Comparison of ENCODE assay signal across 7 cellular contexts in genomic region chr15:50687302-50687902, GRCh38. TPM values are rescaled to one million over a fixed set of nuclear protein-coding genes. Genes with fewer than 3 reads are reported as not detected.
DNase-seq lines count a peak whose midpoint lies in the region; ATAC-seq and TF ChIP-seq lines count a peak whose summit lies in the region.

No MANE protein-coding gene starts in this region.

- no peak for TF ChIP-seq POLR2A in prostate gland (IDR thresholded peaks at IDR 0.05)

- peak overlapping the region; percentile 70; the same call in 1 of the 2 replicates for H2AFZ ChIP-seq in OCI-LY7 (ENCODE audit: low read length)

- peaks cover 22% of the 10 kb centered on the region for H3K4me1 ChIP-seq in OCI-LY7 (ENCODE audit: insufficient read depth, low read length, poor library complexity, severe bottlenecking)
- peaks cover 3% of the 10 kb centered on the region for H3K4me1 ChIP-seq in prostate gland (replicated peaks)

- H3K36me3 ChIP-seq in OCI-LY7 (ENCODE audit: insufficient read depth, low read length), result peaks cover 28% of the 10 kb centered on the region
- H3K36me3 ChIP-seq in prostate gland, result no peaks in the 10 kb centered on the region

- BruUV-seq in OCI-LY7 (replicated peaks; lab: Mats Ljungman, UMichigan), result TSS peak; percentile 98

- H3K27me3 ChIP-seq in prostate gland (replicated peaks; ENCODE audit: insufficient read depth), result no peaks in the 10 kb centered on the region

- POLR2A ChIA-PET in OCI-LY7 (lab: Charles Lee), result interaction anchor here (1.1 to 1.2 kb wide), 2 partner anchors 12 to 42 kb away, joined by 3 read pairs; no protein-coding TSS in a partner anchor

- no peak for DNase-seq in OCI-LY7 (ENCODE audit: low spot score)
- no peak for DNase-seq in epithelial cell of proximal tubule (ENCODE audit: low read depth)
- DNase-seq in prostate gland (ENCODE audit: low spot score), result no peak
- no peak for DNase-seq in effector CD4-positive, alpha-beta T cell
- no peak for DNase-seq in NCI-H2029 treated with DMSO at 0.1 percent for 48 hours (lab: John Stamatoyannopoulos, UW)

- intact Hi-C loops in OCI-LY7 (cut with micrococcal nuclease; ENCODE audit: unreplicated experiment) (loop anchor here (2.0 to 10.0 kb wide), 2 partner anchors 77 to 333 kb away; partner anchors contain the start of genes GABPB1 and SPPL2A), prostate gland (cut with DNase I) (loop anchor here (2.0 to 5.0 kb wide), 2 partner anchors 77 to 220 kb away; partner anchors contain the start of genes AP4E1 and SPPL2A)

- peak overlapping the region; percentile 81 for H3K4me2 ChIP-seq in OCI-LY7 (ENCODE audit: low read length)

- CTCF ChIA-PET in OCI-LY7 (lab: Charles Lee; ENCODE audit: unreplicated experiment), result no interaction called here

- H3K9me2 ChIP-seq in OCI-LY7 (ENCODE audit: insufficient read depth, low read length), result no peaks in the 10 kb centered on the region

- peaks cover 51% of the 10 kb centered on the region for H3K79me2 ChIP-seq in OCI-LY7 (ENCODE audit: insufficient read depth, low read depth, low read length)

- TF ChIP-seq CTCF in OCI-LY7 (conservative IDR thresholded peaks at IDR 0.05; ENCODE audit: low read length) (no peak), epithelial cell of proximal tubule (conservative IDR thresholded peaks at IDR 0.05; ENCODE audit: low read depth, low read length) (no peak), prostate gland (IDR thresholded peaks at IDR 0.05) (no peak)

- H3K4me3 ChIP-seq in OCI-LY7 (ENCODE audit: low read depth, low read length, poor library complexity, severe bottlenecking) (peak overlapping the region; percentile 96), epithelial cell of proximal tubule (ENCODE audit: low read depth, low read length) (peak overlapping the region; percentile 99), prostate gland (peak overlapping the region; percentile 66 to 78)

- peaks cover 13% of the 10 kb centered on the region for H4K20me1 ChIP-seq in OCI-LY7 (ENCODE audit: insufficient read depth, low read length)

- 19% methylated on average over 10 of the region's 10 CpGs for WGBS in prostate gland

- H3K27ac ChIP-seq in OCI-LY7 (ENCODE audit: low read depth, low read length, poor library complexity, severe bottlenecking) (peak overlapping the region; percentile 76), prostate gland (peak overlapping the region; percentile 92 to 93)

- ATAC-seq in GM21526 (IDR thresholded peaks at IDR 0.05; ENCODE audit: low FRiP score, unreplicated experiment), result peak; percentile 3
- ATAC-seq in GM21576 (IDR thresholded peaks at IDR 0.05; ENCODE audit: unreplicated experiment), result no peak

- H3K9me3 ChIP-seq in OCI-LY7 (ENCODE audit: low read length) (no peaks in the 10 kb centered on the region), prostate gland (no peaks in the 10 kb centered on the region)

RNA-seq across cellular contexts. Expression of gene TRPM7, which starts 0.8 kb away (rescaled TPM):
- total RNA-seq in OCI-LY7 (2014; rRNA removed; shearing (Covaris generic)), result 49.3 and 50.0 TPM in 2 replicates
- 59.7 and 64.0 TPM in 2 replicates for total RNA-seq in OCI-LY7 (2022)
- 16.6 and 16.8 TPM in 2 replicates for total RNA-seq in epithelial cell of proximal tubule
- 10 to 100 TPM; 27.0 to 32.5 TPM for total RNA-seq in prostate gland
